23 cellular contexts compared by ENCODE assay signal in genomic region chr4:7507381-7507780, GRCh38.
"Had no signal": no experiment of that assay in that cellular context is flagged by ENCODE, and none has a peak within 500 bp of the region (broad histone marks: within the 10 kb centered on the region; RNA-seq: fewer than 3 reads in every experiment).

No MANE protein-coding gene starts in this region.

- H3K27ac ChIP-seq: body of pancreas, esophagus squamous epithelium, prostate gland had no signal

- H3K27ac Mint-ChIP-seq: activated CD8-positive, alpha-beta memory T cell treated with anti-CD3 and anti-CD28 coated beads, Interleukin-2, amount 10 ng/mL, durations not matched to agents 7 days and 5 days; activated naive CD4-positive, alpha-beta T cell treated with anti-CD3 and anti-CD28 coated beads, Interleukin-2, amount 50 U/mL, for 24 hours; memory B cell; natural killer cell treated with Interleukin-12 subunit alpha and Interleukin-12 subunit beta and Interleukin-15 and Interleukin-18, amount 100 ng/mL, for 72 hours; T-cell; type B pancreatic cell had no signal

- H3K27me3 Mint-ChIP-seq: type B pancreatic cell had no signal

- H3K36me3 Mint-ChIP-seq: activated CD8-positive, alpha-beta memory T cell treated with anti-CD3 and anti-CD28 coated beads, Interleukin-2, amount 10 ng/mL, durations not matched to agents 7 days and 5 days; activated naive CD4-positive, alpha-beta T cell treated with anti-CD3 and anti-CD28 coated beads, Interleukin-2, amount 50 U/mL, for 24 hours; memory B cell; natural killer cell treated with Interleukin-12 subunit alpha and Interleukin-12 subunit beta and Interleukin-15 and Interleukin-18, amount 100 ng/mL, for 72 hours; T-cell; type B pancreatic cell had no signal

- DNase-seq: activated CD4-positive, alpha-beta T cell treated with anti-CD3 and anti-CD28 coated beads, Interleukin-2, amount 50 U/mL, for 48 hours; activated CD4-positive, CD25-positive, alpha-beta regulatory T cell treated with anti-CD3 and anti-CD28 coated beads, Interleukin-2, amount 50 U/mL, for 72 hours; activated CD8-positive, alpha-beta memory T cell treated with anti-CD3 and anti-CD28 coated beads, Interleukin-2, amount 10 ng/mL, durations not matched to agents 7 days and 5 days; activated T-cell treated with anti-CD3 and anti-CD28 coated beads, Interleukin-2, amount 50 U/mL, for 1 hour; amniotic stem cell; body of pancreas; cortex of kidney; effector CD4-positive, alpha-beta T cell; esophagus squamous epithelium; foreskin fibroblast; left ventricle myocardium superior; small intestine; stimulated activated CD4-positive, alpha-beta T cell treated with anti-CD3 and anti-CD28 coated beads, Interleukin-4, amount 100 ng/mL, for 24 hours; stimulated activated naive CD4-positive, alpha-beta T cell; T-cell; T-helper 9 cell had no signal

- H3K4me1 ChIP-seq: body of pancreas, esophagus squamous epithelium, prostate gland had no signal

- ATAC-seq: activated CD8-positive, alpha-beta memory T cell treated with anti-CD3 and anti-CD28 coated beads, Interleukin-2, amount 10 ng/mL, durations not matched to agents 7 days and 5 days; body of pancreas; left ventricle myocardium superior; natural killer cell treated with Interleukin-12 subunit alpha and Interleukin-12 subunit beta and Interleukin-15 and Interleukin-18, amount 100 ng/mL, for 72 hours; right cardiac atrium; T-cell had no signal

- H3K4me3 Mint-ChIP-seq: activated CD8-positive, alpha-beta memory T cell treated with anti-CD3 and anti-CD28 coated beads, Interleukin-2, amount 10 ng/mL, durations not matched to agents 7 days and 5 days; activated naive CD4-positive, alpha-beta T cell treated with anti-CD3 and anti-CD28 coated beads, Interleukin-2, amount 50 U/mL, for 24 hours; central memory CD8-positive, alpha-beta T cell; memory B cell; natural killer cell treated with Interleukin-12 subunit alpha and Interleukin-12 subunit beta and Interleukin-15 and Interleukin-18, amount 100 ng/mL, for 72 hours; T-cell; type B pancreatic cell had no signal

- H3K9me3 ChIP-seq: body of pancreas, esophagus squamous epithelium, prostate gland had no signal

- H3K9me3 Mint-ChIP-seq: activated naive CD4-positive, alpha-beta T cell treated with anti-CD3 and anti-CD28 coated beads, Interleukin-2, amount 50 U/mL, for 24 hours; central memory CD8-positive, alpha-beta T cell; natural killer cell treated with Interleukin-12 subunit alpha and Interleukin-12 subunit beta and Interleukin-15 and Interleukin-18, amount 100 ng/mL, for 72 hours; T-cell; type B pancreatic cell had no signal

- H3K4me1 Mint-ChIP-seq: activated naive CD4-positive, alpha-beta T cell treated with anti-CD3 and anti-CD28 coated beads, Interleukin-2, amount 50 U/mL, for 24 hours; memory B cell; T-cell had no signal

- H3K4me3 ChIP-seq: body of pancreas, esophagus squamous epithelium, prostate gland had no signal

- H3K36me3 ChIP-seq: esophagus squamous epithelium, prostate gland had no signal
